In the genomic region with DNA sequence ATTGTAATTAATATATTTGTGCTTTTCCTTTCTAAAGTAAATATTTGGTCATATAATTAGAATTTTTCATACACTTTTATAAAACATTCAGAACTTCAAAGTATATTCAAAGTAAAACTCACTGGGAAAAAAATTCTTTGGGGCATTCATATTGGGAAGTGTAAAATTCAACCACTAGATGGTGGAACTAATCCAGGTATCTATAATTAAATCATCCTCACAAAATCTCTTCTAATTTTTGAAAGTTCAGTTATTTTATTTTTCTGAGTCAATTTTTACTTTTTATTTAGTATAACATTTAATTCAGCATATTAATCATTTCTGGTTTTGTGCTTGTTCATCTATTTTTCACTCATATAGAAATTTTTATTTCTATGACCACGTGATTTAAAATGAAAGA, we compare ENCODE assay signal across 14 cellular contexts.
DNase-seq lines count a peak whose midpoint lies in the region; ATAC-seq, FAIRE-seq and TF ChIP-seq lines count a peak whose summit lies in the region.
"Had no signal": no experiment of that assay in that cellular context is flagged by ENCODE, and none has a peak within 500 bp of the region (broad histone marks: within the 10 kb centered on the region; RNA-seq: fewer than 3 reads in every experiment).

No MANE protein-coding gene starts in this region.

- no peaks in the 10 kb centered on the region for H4K20me1 ChIP-seq in HepG2 (ENCODE audit: insufficient read depth, low read length)
- H4K20me1 ChIP-seq: BLaER1 had no signal

- H3K4me1 ChIP-seq in liver (ENCODE audit: control insufficient read depth in 4 of 4, insufficient read depth in 4 of 4, low read length in 3 of 4) (no peaks in the 10 kb centered on the region), HepG2 (ENCODE audit: insufficient read depth, low read length) (no peaks in the 10 kb centered on the region), RWPE2 (ENCODE audit: insufficient read depth, poor library complexity, severe bottlenecking) (no peaks in the 10 kb centered on the region), upper lobe of right lung (no peaks in the 10 kb centered on the region)
- H3K4me1 ChIP-seq: BLaER1 had no signal

- no peak for TF ChIP-seq EP300 in HepG2 (IDR thresholded peaks at IDR 0.05; ENCODE audit: low read depth in 2 of 2, low read length in 2 of 2)
- no peak for TF ChIP-seq EP300 in HepG2 (CRISPR knock-in tag; IDR thresholded peaks at IDR 0.05; ENCODE audit: borderline replicate concordance)

- no peak overlapping the region for H3K27ac ChIP-seq in liver (ENCODE audit: low read depth in 1 of 2, low read length in 2 of 2)
- H3K27ac ChIP-seq in HepG2 (ENCODE audit: extremely low read length, insufficient read depth, low read length): no peak overlapping the region
- H3K27ac ChIP-seq in RWPE2 (ENCODE audit: poor library complexity, severe bottlenecking): no peak overlapping the region
- H3K27ac ChIP-seq in upper lobe of right lung: no peak overlapping the region
- H3K27ac ChIP-seq: BLaER1 had no signal

- H3K9ac ChIP-seq in liver (ENCODE audit: low read depth in 1 of 2, low read length in 2 of 2) (no peak overlapping the region), HepG2 (ENCODE audit: insufficient read depth, low read depth, low read length) (no peak overlapping the region)
- H3K9ac ChIP-seq: BLaER1 had no signal

- no peak for DNase-seq in HepG2 (ENCODE audit: low spot score)
- DNase-seq in RWPE2 (ENCODE audit: low spot score): no peak
- DNase-seq in fibroblast of the aortic adventitia (ENCODE audit: low read depth): peak; percentile 35
- DNase-seq in upper lobe of right lung: no peak
- DNase-seq in H54 (ENCODE audit: insufficient read length, low spot score): no peak
- DNase-seq in retina: no peak
- DNase-seq: activated CD4-positive, CD25-positive, alpha-beta regulatory T cell; activated T-cell treated with anti-CD3 and anti-CD28 coated beads, Interleukin-2, amount 50 U/mL, for 1 hour; GOT3 had no signal

- H3K4me3 ChIP-seq in liver (ENCODE audit: low read depth in 1 of 3, low read length in 3 of 3) (no peak overlapping the region), HepG2 (replicated peaks in 1 of 3; ENCODE audit: insufficient read depth in 1 of 3, low read depth in 2 of 3, low read length in 3 of 3) (no peak overlapping the region), RWPE2 (ENCODE audit: severe bottlenecking) (no peak overlapping the region), fibroblast of the aortic adventitia (ENCODE audit: low read depth, low read length) (no peak overlapping the region), upper lobe of right lung (no peak overlapping the region)
- H3K4me3 ChIP-seq: BLaER1, K562 had no signal

- ATAC-seq in HepG2 (no peak), RWPE2 (ENCODE audit: low read depth) (no peak), upper lobe of right lung (no peak), GM21515 (IDR thresholded peaks at IDR 0.05; ENCODE audit: unreplicated experiment) (no peak)
- ATAC-seq: K562 had no signal

- peaks cover 0 to 3% (median 0%) of the 10 kb centered on the region in 4 donors for H3K27me3 ChIP-seq in liver (ENCODE audit: control insufficient read depth in 4 of 4, insufficient read depth in 4 of 4, low read length in 3 of 4)
- no peaks in the 10 kb centered on the region for H3K27me3 ChIP-seq in HepG2 (ENCODE audit: control insufficient read depth in 1 of 2, insufficient read depth in 2 of 2, low read length in 2 of 2)
- H3K27me3 ChIP-seq in RWPE2 (ENCODE audit: insufficient read depth, poor library complexity, severe bottlenecking): no peaks in the 10 kb centered on the region
- no peaks in the 10 kb centered on the region for H3K27me3 ChIP-seq in upper lobe of right lung
- H3K27me3 ChIP-seq: BLaER1 had no signal

- H3K9me3 ChIP-seq in liver (ENCODE audit: control insufficient read depth in 4 of 4, low read length in 3 of 4) (no peaks in the 10 kb centered on the region), HepG2 (ENCODE audit: low read length) (no peaks in the 10 kb centered on the region), RWPE2 (ENCODE audit: severe bottlenecking) (no peaks in the 10 kb centered on the region), upper lobe of right lung (no peaks in the 10 kb centered on the region)
- H3K9me3 ChIP-seq: BLaER1 had no signal

- POLR2A ChIA-PET in HepG2 (lab: Yijun Ruan, JAX): no interaction called here

- no peaks in the 10 kb centered on the region for H3K79me2 ChIP-seq in HepG2 (ENCODE audit: insufficient read depth, low read length)

- intact Hi-C loops in HepG2 (cut with micrococcal nuclease; ENCODE audit: unreplicated experiment) (no loop called here), upper lobe of right lung (cut with DNase I) (no loop called here)

- no TSS peak for BruUV-seq in HepG2 (replicated peaks; lab: Mats Ljungman, UMichigan)

- TF ChIP-seq CTCF in liver (IDR thresholded peaks at IDR 0.05; ENCODE audit: low read depth, low read length, missing input control) (no peak), HepG2 (CRISPR knock-in tag; IDR thresholded peaks at IDR 0.05) (no peak), RWPE2 (IDR thresholded peaks at IDR 0.05; ENCODE audit: poor library complexity, severe bottlenecking) (peak; percentile 52), fibroblast of the aortic adventitia (IDR thresholded peaks at IDR 0.05; ENCODE audit: insufficient read depth, low read length) (peak; percentile 32), upper lobe of right lung (IDR thresholded peaks at IDR 0.05) (peak; percentile 7)

- in situ Hi-C loops in HepG2 (cut with HindIII; ENCODE audit: extremely low pct_ligation_motif_present, low pct_unique_long_range_greater_than_20kb): no loop called here

- H3K36me3 ChIP-seq in liver (ENCODE audit: control insufficient read depth in 4 of 4, insufficient read depth in 3 of 4, low read depth in 1 of 4, low read length in 3 of 4) (no peaks in the 10 kb centered on the region), HepG2 (replicated peaks in 1 of 2; ENCODE audit: control insufficient read depth in 1 of 2, insufficient read depth in 2 of 2, low read length in 2 of 2) (no peaks in the 10 kb centered on the region), RWPE2 (ENCODE audit: low read depth) (no peaks in the 10 kb centered on the region), upper lobe of right lung (no peaks in the 10 kb centered on the region)
- H3K36me3 ChIP-seq: BLaER1 had no signal

- TF ChIP-seq RAD21 in liver (IDR thresholded peaks at IDR 0.05) (peak; percentile 17 to 28), HepG2 (CRISPR knock-in tag; IDR thresholded peaks at IDR 0.05) (no peak)

- no peak overlapping the region for H2AFZ ChIP-seq in HepG2 (ENCODE audit: low read length)

- H3K4me2 ChIP-seq in HepG2 (ENCODE audit: low read depth, low read length): no peak overlapping the region
- H3K4me2 ChIP-seq: BLaER1 had no signal

- no peak for TF ChIP-seq POLR2A in HepG2 (IDR thresholded peaks at IDR 0.05; ENCODE audit: insufficient read depth in 1 of 2, low read depth in 2 of 2, low read length in 2 of 2)
- TF ChIP-seq POLR2A in H54 (IDR thresholded peaks at IDR 0.05; ENCODE audit: low read depth, low read length): no peak

- WGBS in liver: 72% methylated on average over 1 of the region's 1 CpG
- WGBS in HepG2 (ENCODE audit: low lambda C conversion rate): 3% methylated on average over 1 of the region's 1 CpG

- FAIRE-seq in HepG2 (lab: Jason Lieb, UNC) (no peak), H54 (lab: Jason Lieb, UNC) (no peak)
- FAIRE-seq: astrocyte, K562 had no signal

- CTCF ChIA-PET in HepG2 (lab: Yijun Ruan, JAX; ENCODE audit: low intra/inter-chr PET ratio, low total read pairs): no interaction called here

TF ChIP-seq in liver, 16 proteins besides CTCF, POLR2A, EP300 and RAD21 (continues in another document):
- TF ChIP-seq JUND (IDR thresholded peaks at IDR 0.05) (no peak), SP1 (IDR thresholded peaks at IDR 0.05) (no peak), HNF4G (IDR thresholded peaks at IDR 0.05) (no peak)
- TF ChIP-seq, protein P1, sequence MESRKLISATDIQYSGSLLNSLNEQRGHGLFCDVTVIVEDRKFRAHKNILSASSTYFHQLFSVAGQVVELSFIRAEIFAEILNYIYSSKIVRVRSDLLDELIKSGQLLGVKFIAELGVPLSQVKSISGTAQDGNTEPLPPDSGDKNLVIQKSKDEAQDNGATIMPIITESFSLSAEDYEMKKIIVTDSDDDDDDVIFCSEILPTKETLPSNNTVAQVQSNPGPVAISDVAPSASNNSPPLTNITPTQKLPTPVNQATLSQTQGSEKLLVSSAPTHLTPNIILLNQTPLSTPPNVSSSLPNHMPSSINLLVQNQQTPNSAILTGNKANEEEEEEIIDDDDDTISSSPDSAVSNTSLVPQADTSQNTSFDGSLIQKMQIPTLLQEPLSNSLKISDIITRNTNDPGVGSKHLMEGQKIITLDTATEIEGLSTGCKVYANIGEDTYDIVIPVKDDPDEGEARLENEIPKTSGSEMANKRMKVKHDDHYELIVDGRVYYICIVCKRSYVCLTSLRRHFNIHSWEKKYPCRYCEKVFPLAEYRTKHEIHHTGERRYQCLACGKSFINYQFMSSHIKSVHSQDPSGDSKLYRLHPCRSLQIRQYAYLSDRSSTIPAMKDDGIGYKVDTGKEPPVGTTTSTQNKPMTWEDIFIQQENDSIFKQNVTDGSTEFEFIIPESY (IDR thresholded peaks at IDR 0.05): no peak
- TF ChIP-seq, protein P2, sequence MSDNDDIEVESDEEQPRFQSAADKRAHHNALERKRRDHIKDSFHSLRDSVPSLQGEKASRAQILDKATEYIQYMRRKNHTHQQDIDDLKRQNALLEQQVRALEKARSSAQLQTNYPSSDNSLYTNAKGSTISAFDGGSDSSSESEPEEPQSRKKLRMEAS (IDR thresholded peaks at IDR 0.05): no peak

TF ChIP-seq in HepG2, 621 proteins besides CTCF, POLR2A, EP300 and RAD21:
- TF ChIP-seq MED1 (CRISPR knock-in tag; IDR thresholded peaks at IDR 0.05) (no peak), MEIS2 (CRISPR knock-in tag; IDR thresholded peaks at IDR 0.05) (no peak), HMGA1 (CRISPR knock-in tag; conservative IDR thresholded peaks at IDR 0.05) (no peak), PHF20 (CRISPR knock-in tag; IDR thresholded peaks at IDR 0.05) (no peak), TOPORS (CRISPR knock-in tag; IDR thresholded peaks at IDR 0.05) (no peak), SMC3 (IDR thresholded peaks at IDR 0.05; ENCODE audit: low read length) (no peak), SIN3A (IDR thresholded peaks at IDR 0.05; ENCODE audit: borderline replicate concordance, low read depth, low read length) (no peak), ZNF570 (CRISPR knock-in tag; IDR thresholded peaks at IDR 0.05; ENCODE audit: borderline replicate concordance) (no peak), ZNF775 (CRISPR knock-in tag; IDR thresholded peaks at IDR 0.05; ENCODE audit: borderline replicate concordance) (no peak), TAF1 (CRISPR knock-in tag; IDR thresholded peaks at IDR 0.05) (no peak), TARDBP (CRISPR knock-in tag; IDR thresholded peaks at IDR 0.05) (no peak), IRX3 (CRISPR knock-in tag; IDR thresholded peaks at IDR 0.05; ENCODE audit: borderline replicate concordance, low read depth) (no peak), ZNF567 (CRISPR knock-in tag; IDR thresholded peaks at IDR 0.05; ENCODE audit: borderline replicate concordance) (no peak), NFKB2 (CRISPR knock-in tag; IDR thresholded peaks at IDR 0.05; ENCODE audit: borderline replicate concordance) (no peak)

Comparison
In these comparisons a context has a peak if more than half of its experiments do, and no peak if none do; other contexts are left out.
1. CTCF ChIP-seq: peak in RWPE2 (single experiment), fibroblast of the aortic adventitia (single experiment) and upper lobe of right lung (single experiment); none in liver (single experiment) and HepG2 (single experiment).